In the genomic region with DNA sequence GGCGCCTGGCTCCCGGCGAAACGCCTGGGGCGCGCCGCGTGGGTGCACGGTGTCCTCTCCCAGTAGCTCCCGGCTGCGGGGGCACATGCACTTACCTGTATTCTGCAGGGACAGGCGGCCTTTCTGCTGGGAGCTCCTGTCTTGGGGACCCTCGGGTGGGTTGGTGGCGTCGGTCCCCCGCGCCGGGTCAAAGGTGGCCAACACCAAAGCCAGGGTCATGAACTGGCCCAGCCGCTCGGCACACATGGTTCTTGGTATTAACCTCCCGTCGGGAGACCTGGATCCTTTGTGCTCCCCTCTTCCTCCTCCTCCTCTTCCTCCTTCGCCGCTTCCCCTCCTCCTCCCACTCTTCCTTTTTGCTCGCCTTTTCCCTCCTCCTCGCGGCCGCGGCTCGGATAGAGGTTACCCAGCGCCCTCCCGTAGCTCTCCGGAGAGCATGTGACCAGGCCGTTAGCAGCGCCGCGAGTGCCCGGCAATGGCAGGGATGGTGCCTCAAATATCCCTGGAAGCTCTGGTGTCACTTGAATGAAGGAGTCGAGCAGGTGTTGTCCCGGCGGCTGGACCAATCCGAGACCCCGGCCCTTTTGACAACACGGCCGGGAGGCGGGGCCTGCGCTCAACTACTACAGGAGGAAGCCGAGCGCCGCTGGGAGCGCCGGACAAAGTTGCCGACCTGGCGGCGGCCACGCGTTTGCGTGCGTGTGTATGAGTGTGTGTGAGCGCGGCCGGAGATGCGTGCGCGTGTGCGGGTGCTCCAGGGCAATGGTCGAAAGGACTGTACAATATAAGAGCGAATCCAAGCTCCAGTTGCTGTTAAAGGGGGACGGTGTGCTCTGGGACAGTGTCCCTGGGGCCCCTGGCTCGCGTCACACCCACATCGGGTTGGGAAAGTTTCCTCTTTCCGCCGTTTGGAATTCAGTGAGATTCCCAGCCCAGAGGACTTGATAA, we compare ENCODE assay signal across 8 cellular contexts. TPM values are rescaled to one million over a fixed set of nuclear protein-coding genes. Genes with fewer than 3 reads are reported as not detected.
DNase-seq lines count a peak whose midpoint lies in the region; ATAC-seq and TF ChIP-seq lines count a peak whose summit lies in the region.

A gene with protein sequence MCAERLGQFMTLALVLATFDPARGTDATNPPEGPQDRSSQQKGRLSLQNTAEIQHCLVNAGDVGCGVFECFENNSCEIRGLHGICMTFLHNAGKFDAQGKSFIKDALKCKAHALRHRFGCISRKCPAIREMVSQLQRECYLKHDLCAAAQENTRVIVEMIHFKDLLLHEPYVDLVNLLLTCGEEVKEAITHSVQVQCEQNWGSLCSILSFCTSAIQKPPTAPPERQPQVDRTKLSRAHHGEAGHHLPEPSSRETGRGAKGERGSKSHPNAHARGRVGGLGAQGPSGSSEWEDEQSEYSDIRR (minus strand): TSS at position 467 of the 948 bp plus-strand sequence. CDS start 221 bp downstream, at position 246.

- H3K36me3 Mint-ChIP-seq in activated naive CD8-positive, alpha-beta T cell treated with anti-CD3 and anti-CD28 coated beads, Interleukin-2, amount 50 U/mL, for 24 hours (ENCODE audit: low read depth): peaks cover 36% of the 10 kb centered on the region

- peak within 1 kb of the TSS; percentile 91 for H3K4me3 Mint-ChIP-seq in activated naive CD8-positive, alpha-beta T cell treated with anti-CD3 and anti-CD28 coated beads, Interleukin-2, amount 50 U/mL, for 24 hours

- peak within 1 kb of the TSS; percentile 91 for H3K4me3 ChIP-seq in AG09309 (ENCODE audit: control insufficient read depth, low read depth, low read length)
- H3K4me3 ChIP-seq in right atrium auricular region: peak within 1 kb of the TSS; percentile 50 to 54

- peak; percentile 86 for DNase-seq in AG09309 (ENCODE audit: low read depth)
- peak; percentile 83 for DNase-seq in NCI-H345 treated with DMSO at 0.1 percent for 48 hours (lab: John Stamatoyannopoulos, UW; ENCODE audit: unreplicated experiment)
- peak; percentile 81 for DNase-seq in activated naive CD8-positive, alpha-beta T cell treated with anti-CD3 and anti-CD28 coated beads, Interleukin-2, amount 50 U/mL, for 24 hours
- DNase-seq in right atrium auricular region (ENCODE audit: low spot score): peak; percentile 83
- peak; percentile 63 for DNase-seq in renal cortical epithelial cell (ENCODE audit: low read depth)
- DNase-seq in AML-193 (lab: John Stamatoyannopoulos, UW): no peak

- H3K9me3 Mint-ChIP-seq in activated naive CD8-positive, alpha-beta T cell treated with anti-CD3 and anti-CD28 coated beads, Interleukin-2, amount 50 U/mL, for 24 hours: peaks cover 5% of the 10 kb centered on the region

- peak within 1 kb of the TSS; percentile 80 to 81 for H3K27ac ChIP-seq in right atrium auricular region

- TF ChIP-seq CTCF in AG09309 (IDR thresholded peaks at IDR 0.05; ENCODE audit: control insufficient read depth, insufficient read depth, low read depth, low read length, missing control alignments) (peak; percentile 1), right atrium auricular region (IDR thresholded peaks at IDR 0.05) (no peak)

- H3K9me3 ChIP-seq in right atrium auricular region: no peaks in the 10 kb centered on the region

- H3K27ac Mint-ChIP-seq in activated naive CD8-positive, alpha-beta T cell treated with anti-CD3 and anti-CD28 coated beads, Interleukin-2, amount 50 U/mL, for 24 hours: peak within 1 kb of the TSS; percentile 94

- H3K4me1 Mint-ChIP-seq in activated naive CD8-positive, alpha-beta T cell treated with anti-CD3 and anti-CD28 coated beads, Interleukin-2, amount 50 U/mL, for 24 hours: peaks cover 48% of the 10 kb centered on the region

- peaks cover 67% of the 10 kb centered on the region for H3K27me3 Mint-ChIP-seq in activated naive CD8-positive, alpha-beta T cell treated with anti-CD3 and anti-CD28 coated beads, Interleukin-2, amount 50 U/mL, for 24 hours

- ATAC-seq in GM18861 (IDR thresholded peaks at IDR 0.05; ENCODE audit: unreplicated experiment): peak; percentile 33
- peak; percentile 39 for ATAC-seq in HG03159 (IDR thresholded peaks at IDR 0.05; ENCODE audit: unreplicated experiment)
- peak; percentile 51 for ATAC-seq in activated naive CD8-positive, alpha-beta T cell treated with anti-CD3 and anti-CD28 coated beads, Interleukin-2, amount 50 U/mL, for 24 hours

- H3K27me3 ChIP-seq in right atrium auricular region: peaks cover 0 to 5% of the 10 kb centered on the region in 2 donors

- H3K36me3 ChIP-seq in right atrium auricular region: no peaks in the 10 kb centered on the region

- peaks cover 0 to 75% of the 10 kb centered on the region in 2 donors for H3K4me1 ChIP-seq in right atrium auricular region

RNA-seq across cellular contexts. Expression of the gene that starts here (rescaled TPM):
- total RNA-seq in right atrium auricular region (10 to 100 TPM; 16.0 to 16.1 TPM), renal cortical epithelial cell (15.1 and 41.0 TPM in 2 replicates)

Comparison
In these comparisons a context has a peak if more than half of its experiments do, and no peak if none do; other contexts are left out.
1. DNase-seq: peak in AG09309 (single experiment), NCI-H345 treated with DMSO at 0.1 percent for 48 hours (single experiment), activated naive CD8-positive, alpha-beta T cell treated with anti-CD3 and anti-CD28 coated beads, Interleukin-2, amount 50 U/mL, for 24 hours (single experiment), right atrium auricular region (single experiment) and renal cortical epithelial cell (single experiment); none in AML-193 (0 of 2).
2. Peak in every context shown above with its lines, with median percentiles within 50 percentile points of each other: ATAC-seq.